Comparison of ENCODE assay signal across 1 cellular context in genomic region chr7:40520986-40521738, GRCh38.
TF ChIP-seq lines count a peak whose summit lies in the region.

No MANE protein-coding gene starts in this region.

TF ChIP-seq in SK-N-SH treated with all-trans-retinoic acid at 6 μM for 48 hours, 23 proteins besides CTCF, POLR2A, EP300 and RAD21 (continued from another document):
- TF ChIP-seq PATZ1 (CRISPR knock-in tag; IDR thresholded peaks at IDR 0.05; ENCODE audit: borderline replicate concordance) (no peak), ZNF565 (CRISPR knock-in tag; conservative IDR thresholded peaks at IDR 0.05; ENCODE audit: low read depth) (no peak)
